11 cellular contexts compared by ENCODE assay signal in genomic region chr2:25557179-25558036, GRCh38.
A peak's percentile ranks its signal among the peaks of the same experiment; 100 is the strongest.
DNase-seq lines count a peak whose midpoint lies in the region; ATAC-seq and TF ChIP-seq lines count a peak whose summit lies in the region.
"Had no signal": no experiment of that assay in that cellular context is flagged by ENCODE, and none has a peak within 500 bp of the region (broad histone marks: within the 10 kb centered on the region; RNA-seq: fewer than 3 reads in every experiment).

No MANE protein-coding gene starts in this region.

- peak; percentile 13 for ATAC-seq in HG02759 (IDR thresholded peaks at IDR 0.05; ENCODE audit: unreplicated experiment)

- no peak overlapping the region for H3K9ac ChIP-seq in OCI-LY3 (ENCODE audit: low read length)

- H3K27ac ChIP-seq in OCI-LY3 (ENCODE audit: low read length): peak overlapping the region; percentile 4; the same call in 1 of the 2 replicates
- H3K27ac ChIP-seq: upper lobe of left lung had no signal

- H3K9me3 Mint-ChIP-seq in activated CD4-positive, alpha-beta T cell treated with anti-CD3 and anti-CD28 coated beads, Interleukin-2, amount 10 ng/mL, durations not matched to agents 24 days and 14 days: peaks cover 21% of the 10 kb centered on the region
- H3K9me3 Mint-ChIP-seq in nephron progenitor cell: no peaks in the 10 kb centered on the region
- H3K9me3 Mint-ChIP-seq: brain had no signal

- peak overlapping the region; percentile 69 for H3K4me2 ChIP-seq in OCI-LY3 (ENCODE audit: low read length)

- peaks cover 43% of the 10 kb centered on the region for H3K4me1 ChIP-seq in OCI-LY3 (ENCODE audit: low read length)

- peak overlapping the region; percentile 39 for H3K4me3 Mint-ChIP-seq in activated CD4-positive, alpha-beta T cell treated with anti-CD3 and anti-CD28 coated beads, Interleukin-2, amount 10 ng/mL, durations not matched to agents 24 days and 14 days
- no peak overlapping the region for H3K4me3 Mint-ChIP-seq in nephron progenitor cell
- H3K4me3 Mint-ChIP-seq: brain had no signal

- H3K27me3 ChIP-seq in OCI-LY3 (ENCODE audit: low read depth, low read length): peaks cover 10% of the 10 kb centered on the region
- H3K27me3 ChIP-seq: upper lobe of left lung had no signal

- H3K27ac Mint-ChIP-seq in activated CD4-positive, alpha-beta T cell treated with anti-CD3 and anti-CD28 coated beads, Interleukin-2, amount 10 ng/mL, durations not matched to agents 24 days and 14 days: peak overlapping the region; percentile 96
- peak overlapping the region; percentile 62 for H3K27ac Mint-ChIP-seq in nephron progenitor cell

- H3K79me2 ChIP-seq in OCI-LY3 (ENCODE audit: low read length): no peaks in the 10 kb centered on the region

- peak overlapping the region; percentile 49 for H3K4me3 ChIP-seq in OCI-LY3 (ENCODE audit: low read length)
- H3K4me3 ChIP-seq: upper lobe of left lung had no signal

- H3K36me3 Mint-ChIP-seq in activated CD4-positive, alpha-beta T cell treated with anti-CD3 and anti-CD28 coated beads, Interleukin-2, amount 10 ng/mL, durations not matched to agents 24 days and 14 days (ENCODE audit: low read depth): peaks cover 17% of the 10 kb centered on the region
- H3K36me3 Mint-ChIP-seq in nephron progenitor cell (ENCODE audit: low read depth): peaks cover 15% of the 10 kb centered on the region

- no peaks in the 10 kb centered on the region for H4K20me1 ChIP-seq in OCI-LY3 (ENCODE audit: insufficient read depth, low read length)

- H3K27me3 Mint-ChIP-seq in activated CD4-positive, alpha-beta T cell treated with anti-CD3 and anti-CD28 coated beads, Interleukin-2, amount 10 ng/mL, durations not matched to agents 24 days and 14 days: no peaks in the 10 kb centered on the region
- H3K27me3 Mint-ChIP-seq in nephron progenitor cell (ENCODE audit: low read depth, poor library complexity): peaks cover 9% of the 10 kb centered on the region

- peak; percentile 58 for DNase-seq in activated CD4-positive, alpha-beta T cell treated with anti-CD3 and anti-CD28 coated beads, Interleukin-2, amount 10 ng/mL, durations not matched to agents 24 days and 14 days
- no peak for DNase-seq in activated CD4-positive, alpha-beta T cell treated with anti-CD3 and anti-CD28 coated beads for 4 hours
- no peak for DNase-seq in nephron progenitor cell
- no peak for DNase-seq in mucosa of gallbladder (ENCODE audit: low spot score)
- no peak for DNase-seq in NCI-H1105 treated with DMSO at 0.1 percent for 48 hours (lab: John Stamatoyannopoulos, UW)
- no peak for DNase-seq in stimulated activated CD4-positive, alpha-beta T cell treated with anti-CD3 and anti-CD28 coated beads, Interleukin-2, amount 100 ng/mL, for 48 hours
- DNase-seq: NCI-H345, upper lobe of left lung had no signal

- no peak overlapping the region for H2AFZ ChIP-seq in OCI-LY3 (ENCODE audit: low read depth, low read length)

- H3K4me1 Mint-ChIP-seq in activated CD4-positive, alpha-beta T cell treated with anti-CD3 and anti-CD28 coated beads, Interleukin-2, amount 10 ng/mL, durations not matched to agents 24 days and 14 days: peaks cover 59% of the 10 kb centered on the region
- H3K4me1 Mint-ChIP-seq in nephron progenitor cell: peaks cover 40% of the 10 kb centered on the region

- H3K9me3 ChIP-seq in OCI-LY3 (ENCODE audit: insufficient read depth, low read length): no peaks in the 10 kb centered on the region
- H3K9me3 ChIP-seq: upper lobe of left lung had no signal

- no peaks in the 10 kb centered on the region for H3K36me3 ChIP-seq in OCI-LY3 (replicated peaks; ENCODE audit: low read depth, low read length)
- H3K36me3 ChIP-seq: upper lobe of left lung had no signal

- TF ChIP-seq CTCF in OCI-LY3 (IDR thresholded peaks at IDR 0.05; ENCODE audit: low read depth, low read length) (no peak), nephron progenitor cell (IDR thresholded peaks at IDR 0.05) (no peak)

- intact Hi-C loops in activated CD4-positive, alpha-beta T cell treated with anti-CD3 and anti-CD28 coated beads, Interleukin-2, amount 10 ng/mL, durations not matched to agents 24 days and 14 days (cut with micrococcal nuclease): loop anchor here (1.0 to 5.0 kb wide), 5 partner anchors 29 to 330 kb away; no protein-coding TSS in a partner anchor
